9 cellular contexts compared by ENCODE assay signal in genomic region chr5:94849821-94850736, GRCh38.
DNase-seq lines count a peak whose midpoint lies in the region; ATAC-seq and TF ChIP-seq lines count a peak whose summit lies in the region.
"Had no signal": no experiment of that assay in that cellular context is flagged by ENCODE, and none has a peak within 500 bp of the region (broad histone marks: within the 10 kb centered on the region; RNA-seq: fewer than 3 reads in every experiment).

No MANE protein-coding gene starts in this region.

- DNase-seq in CD14-positive monocyte (ENCODE audit: low spot score) (no peak), MG63 (peak; percentile 5), T-cell (peak in 16 of 34 experiments; percentile 0 to 38 (median 9)), erythroblast (lab: John Stamatoyannopoulos, UW) (peak; percentile 29), neural crest cell (ENCODE audit: low read depth, low spot score) (no peak), ureter (ENCODE audit: low spot score) (no peak)

- H3K27me3 Mint-ChIP-seq in CD14-positive monocyte (ENCODE audit: low read depth in 3 of 3) (no peaks in the 10 kb centered on the region), T-cell (no peaks in the 10 kb centered on the region), neural crest cell (ENCODE audit: low read depth) (no peaks in the 10 kb centered on the region)
- H3K27me3 Mint-ChIP-seq: activated naive CD4-positive, alpha-beta T cell treated with anti-CD3 and anti-CD28 coated beads, Interleukin-2, amount 50 U/mL, for 24 hours had no signal

- no peaks in the 10 kb centered on the region for H3K4me1 Mint-ChIP-seq in CD14-positive monocyte
- peaks cover 0 to 4% (median 0%) of the 10 kb centered on the region in 3 donors for H3K4me1 Mint-ChIP-seq in T-cell
- peaks cover 27% of the 10 kb centered on the region for H3K4me1 Mint-ChIP-seq in neural crest cell
- H3K4me1 Mint-ChIP-seq: activated naive CD4-positive, alpha-beta T cell treated with anti-CD3 and anti-CD28 coated beads, Interleukin-2, amount 50 U/mL, for 24 hours had no signal

- 0 out of 2 replicates have a peak, but pooled peaks cover 3% of the 10 kb centered on the region for H3K27me3 ChIP-seq in MG63

- POLR2A ChIA-PET in T-cell (lab: Charles Lee): no interaction called here

- H3K27ac Mint-ChIP-seq in CD14-positive monocyte (no peak overlapping the region), T-cell (no peak overlapping the region), neural crest cell (ENCODE audit: unreplicated experiment) (no peak overlapping the region)
- H3K27ac Mint-ChIP-seq: activated naive CD4-positive, alpha-beta T cell treated with anti-CD3 and anti-CD28 coated beads, Interleukin-2, amount 50 U/mL, for 24 hours had no signal

- H3K9me3 Mint-ChIP-seq in CD14-positive monocyte: no peaks in the 10 kb centered on the region
- H3K9me3 Mint-ChIP-seq in T-cell: no peaks in the 10 kb centered on the region
- no peaks in the 10 kb centered on the region for H3K9me3 Mint-ChIP-seq in neural crest cell
- H3K9me3 Mint-ChIP-seq: activated naive CD4-positive, alpha-beta T cell treated with anti-CD3 and anti-CD28 coated beads, Interleukin-2, amount 50 U/mL, for 24 hours had no signal

- CTCF ChIA-PET in T-cell (lab: Charles Lee): interaction anchor here (0.9 to 1.5 kb wide), 8 partner anchors 9 to 1268 kb away, joined by 3 to 15 read pairs (median 4); no protein-coding TSS in a partner anchor

- H3K36me3 ChIP-seq in MG63: no peaks in the 10 kb centered on the region

- H3K4me3 Mint-ChIP-seq in CD14-positive monocyte: no peak overlapping the region
- H3K4me3 Mint-ChIP-seq in T-cell: no peak overlapping the region
- peak overlapping the region; percentile 28 for H3K4me3 Mint-ChIP-seq in neural crest cell
- H3K4me3 Mint-ChIP-seq: activated naive CD4-positive, alpha-beta T cell treated with anti-CD3 and anti-CD28 coated beads, Interleukin-2, amount 50 U/mL, for 24 hours had no signal

- peaks cover 41 to 49% of the 10 kb centered on the region in 2 donors for H3K36me3 Mint-ChIP-seq in CD14-positive monocyte
- no peaks in the 10 kb centered on the region for H3K36me3 Mint-ChIP-seq in T-cell
- H3K36me3 Mint-ChIP-seq in neural crest cell (ENCODE audit: low read depth): no peaks in the 10 kb centered on the region
- H3K36me3 Mint-ChIP-seq: activated naive CD4-positive, alpha-beta T cell treated with anti-CD3 and anti-CD28 coated beads, Interleukin-2, amount 50 U/mL, for 24 hours had no signal

- ATAC-seq in HG02571 (IDR thresholded peaks at IDR 0.05; ENCODE audit: unreplicated experiment) (peak; percentile 88), T-cell (replicated peaks in 1 of 4) (peak; percentile 68 to 81 (median 78))

- TF ChIP-seq CTCF in CD14-positive monocyte (IDR thresholded peaks at IDR 0.05) (peak; percentile 16), GM12874 (IDR thresholded peaks at IDR 0.05; ENCODE audit: insufficient read depth, low read depth, low read length) (peak; percentile 62; the same call in 1 of the 2 replicates), neural crest cell (conservative IDR thresholded peaks at IDR 0.05) (peak; percentile 85)

- no peak for TF ChIP-seq POLR2A in erythroblast (IDR thresholded peaks at IDR 0.05; ENCODE audit: low read length)

- H3K4me3 ChIP-seq in MG63: no peak overlapping the region

- H3K9me3 ChIP-seq in MG63: no peaks in the 10 kb centered on the region; the same call in 1 of the 2 replicates

- intact Hi-C loops in CD14-positive monocyte (cut with micrococcal nuclease): no loop called here

Comparison
In these comparisons a context has a peak if more than half of its experiments do, and no peak if none do; other contexts are left out.
1. DNase-seq: peak in MG63 (single experiment) and erythroblast (2 of 2); none in CD14-positive monocyte (single experiment), neural crest cell (single experiment) and ureter (single experiment).
2. CTCF ChIP-seq: peak in every context shown above with its lines; median percentile 85 in neural crest cell; 62 in GM12874; 16 in CD14-positive monocyte.